Comparison of ENCODE assay signal across 10 cellular contexts in genomic region chr1:67261646-67262045, GRCh38. TPM values are rescaled to one million over a fixed set of nuclear protein-coding genes. Genes with fewer than 3 reads are reported as not detected.
DNase-seq lines count a peak whose midpoint lies in the region; ATAC-seq and TF ChIP-seq lines count a peak whose summit lies in the region.
"Had no signal": no experiment of that assay in that cellular context is flagged by ENCODE, and none has a peak within 500 bp of the region (broad histone marks: within the 10 kb centered on the region; RNA-seq: fewer than 3 reads in every experiment).

No MANE protein-coding gene starts in this region.

- H3K27ac ChIP-seq in OCI-LY1 (ENCODE audit: low read depth, low read length, poor library complexity, severe bottlenecking) (no peak overlapping the region), brain microvascular endothelial cell (no peak overlapping the region)

- no peaks in the 10 kb centered on the region for H3K9me3 ChIP-seq in OCI-LY1 (ENCODE audit: low read length)
- no peaks in the 10 kb centered on the region for H3K9me3 ChIP-seq in BE2C

- peak; percentile 1 for DNase-seq in NOMO-1 treated with DMSO at 0.1 percent for 48 hours (lab: John Stamatoyannopoulos, UW; ENCODE audit: unreplicated experiment)
- DNase-seq in NOMO-1 (lab: John Stamatoyannopoulos, UW; ENCODE audit: unreplicated experiment in 2 of 2), result no peak
- DNase-seq in brain microvascular endothelial cell, result no peak
- DNase-seq in retina, result peak; percentile 7
- no peak for DNase-seq in NCI-H2227 treated with DMSO at 0.1 percent for 48 hours (lab: John Stamatoyannopoulos, UW)
- DNase-seq in BE2C, result no peak
- DNase-seq: 8988T, NCI-H1092 treated with DMSO at 0.1 percent for 48 hours had no signal

- H3K4me2 ChIP-seq in OCI-LY1 (ENCODE audit: low read length), result no peak overlapping the region

- no peaks in the 10 kb centered on the region for H3K36me3 ChIP-seq in OCI-LY1 (ENCODE audit: insufficient read depth, low read length)
- H3K36me3 ChIP-seq in brain microvascular endothelial cell (replicated peaks), result no peaks in the 10 kb centered on the region
- no peaks in the 10 kb centered on the region for H3K36me3 ChIP-seq in BE2C

- no peak overlapping the region for H2AFZ ChIP-seq in OCI-LY1 (ENCODE audit: low read length)

- no peaks in the 10 kb centered on the region for H3K79me2 ChIP-seq in OCI-LY1 (ENCODE audit: insufficient read depth, low read length)

- H3K9ac ChIP-seq in OCI-LY1 (ENCODE audit: low read length), result no peak overlapping the region

- no peaks in the 10 kb centered on the region for H3K9me2 ChIP-seq in OCI-LY1 (ENCODE audit: low read depth, low read length)

- H3F3A ChIP-seq in OCI-LY1 (ENCODE audit: insufficient read depth, low read length), result no peaks in the 10 kb centered on the region

- H3K4me3 ChIP-seq in OCI-LY1 (ENCODE audit: low read depth, low read length, poor library complexity, severe bottlenecking) (no peak overlapping the region), brain microvascular endothelial cell (ENCODE audit: low read depth, low read length) (no peak overlapping the region), BE2C (ENCODE audit: low read depth, low read length) (no peak overlapping the region)

- H3K4me1 ChIP-seq in OCI-LY1 (ENCODE audit: insufficient read depth, low read length, severe bottlenecking) (no peaks in the 10 kb centered on the region), BE2C (no peaks in the 10 kb centered on the region)

- H3K27me3 ChIP-seq in OCI-LY1 (ENCODE audit: insufficient read depth, low read length) (no peaks in the 10 kb centered on the region), brain microvascular endothelial cell (replicated peaks) (no peaks in the 10 kb centered on the region), BE2C (no peaks in the 10 kb centered on the region)

- no peak for ATAC-seq in GM18870 (IDR thresholded peaks at IDR 0.05; ENCODE audit: unreplicated experiment)

- in situ Hi-C loops in brain microvascular endothelial cell (cut with HindIII; ENCODE audit: low pct_ligation_motif_present, low sequenced_read_pairs), result no loop called here

- TF ChIP-seq CTCF in OCI-LY1 (IDR thresholded peaks at IDR 0.05; ENCODE audit: low read length), result peak; percentile 53
- TF ChIP-seq CTCF in brain microvascular endothelial cell (IDR thresholded peaks at IDR 0.05; ENCODE audit: low read depth, low read length, missing control alignments), result peak; percentile 63
- no peak for TF ChIP-seq CTCF in BE2C (IDR thresholded peaks at IDR 0.05; ENCODE audit: low read depth, low read length)

- H4K20me1 ChIP-seq in OCI-LY1 (ENCODE audit: insufficient read depth, low read length), result no peaks in the 10 kb centered on the region

RNA-seq across cellular contexts. Expression of gene IL12RB2, which starts 46.0 kb away (rescaled TPM):
- polyA plus RNA-seq in BE2C (2012; ENCODE audit: insufficient read depth, insufficient read length, low read depth), result 0.25 TPM

Comparison
In these comparisons a context has a peak if more than half of its experiments do, and no peak if none do; other contexts are left out.
1. DNase-seq: peak in NOMO-1 treated with DMSO at 0.1 percent for 48 hours (single experiment) and retina (single experiment); none in NOMO-1 (0 of 2), brain microvascular endothelial cell (single experiment), NCI-H2227 treated with DMSO at 0.1 percent for 48 hours (single experiment) and BE2C (single experiment).